8 cellular contexts compared by ENCODE assay signal in genomic region chr10:70255329-70256299, GRCh38. TPM values are rescaled to one million over a fixed set of nuclear protein-coding genes. Genes with fewer than 3 reads are reported as not detected.
DNase-seq lines count a peak whose midpoint lies in the region; ATAC-seq and TF ChIP-seq lines count a peak whose summit lies in the region.

No MANE protein-coding gene starts in this region.

- no peak overlapping the region for H3K4me2 ChIP-seq in parathyroid adenoma (ENCODE audit: low read length)

- TF ChIP-seq CTCF in dorsolateral prefrontal cortex (IDR thresholded peaks at IDR 0.05 in 54 of 56, conservative IDR thresholded peaks at IDR 0.05 in 2 of 56; ENCODE audit: low read depth in 1 of 56, partially characterized antibody in 56 of 56) (no peak), parathyroid adenoma (IDR thresholded peaks at IDR 0.05) (no peak)

- H3K9me3 ChIP-seq in SJSA1 (replicated peaks) (no peaks in the 10 kb centered on the region), parathyroid adenoma (ENCODE audit: control insufficient read depth, low read length) (no peaks in the 10 kb centered on the region)

- H3K4me1 ChIP-seq in SJSA1 (replicated peaks) (peaks cover 20% of the 10 kb centered on the region), parathyroid adenoma (no peaks in the 10 kb centered on the region)

- H3K36me3 ChIP-seq in SJSA1 (no peaks in the 10 kb centered on the region), parathyroid adenoma (ENCODE audit: control insufficient read depth, insufficient read depth, low read length) (no peaks in the 10 kb centered on the region)

- H3K27ac ChIP-seq in SJSA1 (no peak overlapping the region), dorsolateral prefrontal cortex (peak overlapping the region in 25 of 59 donors; percentile 1 to 97 (median 71)), parathyroid adenoma (no peak overlapping the region)

- ATAC-seq in HG03354 (IDR thresholded peaks at IDR 0.05; ENCODE audit: poor library complexity, severe bottlenecking, unreplicated experiment) (no peak), HG03159 (IDR thresholded peaks at IDR 0.05; ENCODE audit: unreplicated experiment) (no peak), HG03460 (IDR thresholded peaks at IDR 0.05; ENCODE audit: unreplicated experiment) (no peak)

- DNase-seq in ELF-1 (ENCODE audit: low read depth, low spot score) (peak; percentile 38), SJSA1 (ENCODE audit: low read depth in 1 of 2, low spot score in 2 of 2) (peak; percentile 55 to 58), dorsolateral prefrontal cortex (no peak), NCI-H1417 treated with DMSO at 0.1 percent for 48 hours (lab: John Stamatoyannopoulos, UW) (no peak)

- H3K9ac ChIP-seq in parathyroid adenoma = no peak overlapping the region

- H3K79me2 ChIP-seq in parathyroid adenoma = no peaks in the 10 kb centered on the region

- intact Hi-C loops in dorsolateral prefrontal cortex (cut with DNase I) = no loop called here

- H3K27me3 ChIP-seq in SJSA1 (replicated peaks) = no peaks in the 10 kb centered on the region
- peaks cover 0 to 48% (median 11%) of the 10 kb centered on the region in 45 donors for H3K27me3 ChIP-seq in dorsolateral prefrontal cortex
- no peaks in the 10 kb centered on the region for H3K27me3 ChIP-seq in parathyroid adenoma (ENCODE audit: control insufficient read depth, insufficient read depth, low read length)

- peak overlapping the region; percentile 33 for H2AFZ ChIP-seq in parathyroid adenoma

- H3K4me3 ChIP-seq in SJSA1 = no peak overlapping the region
- peak overlapping the region in 30 of 59 donors; percentile 4 to 48 (median 28) for H3K4me3 ChIP-seq in dorsolateral prefrontal cortex
- H3K4me3 ChIP-seq in parathyroid adenoma (ENCODE audit: low read depth, low read length) = no peak overlapping the region

RNA-seq across cellular contexts. Expression of gene PPA1, which starts 22.4 kb away (rescaled TPM):
- total RNA-seq in SJSA1 (2014; rRNA removed; shearing (Covaris generic)) = 199 and 254 TPM in 2 replicates
- total RNA-seq in dorsolateral prefrontal cortex = 100 to 1,000 TPM in 114 of 120 experiments, 10 to 100 TPM in 6; 63.3 to 219 (median 163) TPM

RNA-seq across cellular contexts. Expression of gene NPFFR1, which starts 28.2 kb away (rescaled TPM):
- total RNA-seq in SJSA1 (2014; rRNA removed; shearing (Covaris generic)) = not detected in 2 replicates
- total RNA-seq in dorsolateral prefrontal cortex = 1 to 10 TPM in 114 of 120 experiments, under 1 TPM in 6; 0.64 to 5.9 (median 2.1) TPM

Comparison
In these comparisons a context has a peak if more than half of its experiments do, and no peak if none do; other contexts are left out.
1. DNase-seq: peak in ELF-1 (single experiment) and SJSA1 (2 of 2); none in dorsolateral prefrontal cortex (0 of 10) and NCI-H1417 treated with DMSO at 0.1 percent for 48 hours (single experiment).
2. H3K4me3 ChIP-seq: peak in dorsolateral prefrontal cortex (30 of 59); none in SJSA1 (single experiment) and parathyroid adenoma (single experiment).